In genomic region chr2:215621389-215621788, GRCh38 we compare ENCODE assay signal across 20 cellular contexts.
DNase-seq lines count a peak whose midpoint lies in the region; TF ChIP-seq lines count a peak whose summit lies in the region.
"Had no signal": no experiment of that assay in that cellular context is flagged by ENCODE, and none has a peak within 500 bp of the region (broad histone marks: within the 10 kb centered on the region; RNA-seq: fewer than 3 reads in every experiment).

No MANE protein-coding gene starts in this region.

- POLR2A ChIA-PET in Caco-2 (lab: Charles Lee): interaction anchor here (0.7 kb wide), 1 partner anchor 26 kb away, joined by 3 read pairs; no protein-coding TSS in a partner anchor

- no peak for TF ChIP-seq POLR2A in vagina (IDR thresholded peaks at IDR 0.05)

- TF ChIP-seq CTCF in Caco-2 (IDR thresholded peaks at IDR 0.05; ENCODE audit: insufficient read depth in 1 of 2, low read depth in 1 of 2, low read length in 1 of 2, severe bottlenecking in 1 of 2, unreplicated experiment in 1 of 2) (no peak), astrocyte of the spinal cord (IDR thresholded peaks at IDR 0.05; ENCODE audit: low read depth, low read length) (no peak), fibroblast of the aortic adventitia (IDR thresholded peaks at IDR 0.05; ENCODE audit: insufficient read depth, low read length) (no peak), progenitor cell of endocrine pancreas (IDR thresholded peaks at IDR 0.05; ENCODE audit: unreplicated experiment) (no peak), vagina (IDR thresholded peaks at IDR 0.05) (no peak)

- H3K9me3 Mint-ChIP-seq in Caco-2 (ENCODE audit: unreplicated experiment) (peaks cover 10% of the 10 kb centered on the region), progenitor cell of endocrine pancreas (ENCODE audit: low read depth) (peaks cover 2% of the 10 kb centered on the region)
- H3K9me3 Mint-ChIP-seq: CD8-positive, alpha-beta T cell had no signal

- no peak overlapping the region for H3K4me3 Mint-ChIP-seq in Caco-2 (ENCODE audit: unreplicated experiment)
- no peak overlapping the region for H3K4me3 Mint-ChIP-seq in progenitor cell of endocrine pancreas (ENCODE audit: low read depth)
- H3K4me3 Mint-ChIP-seq: CD8-positive, alpha-beta T cell had no signal

- H3K36me3 ChIP-seq in Caco-2 (ENCODE audit: control insufficient read depth, insufficient read depth, low read length): no peaks in the 10 kb centered on the region
- H3K36me3 ChIP-seq in vagina: no peaks in the 10 kb centered on the region

- H3K4me1 Mint-ChIP-seq in Caco-2 (ENCODE audit: low read depth, unreplicated experiment): peaks cover 62% of the 10 kb centered on the region
- peaks cover 55% of the 10 kb centered on the region for H3K4me1 Mint-ChIP-seq in progenitor cell of endocrine pancreas (ENCODE audit: low read depth)

- DNase-seq in Caco-2 (no peak), astrocyte of the spinal cord (ENCODE audit: low read depth, low spot score) (peak; percentile 19), fibroblast of the aortic adventitia (ENCODE audit: low read depth) (peak; percentile 52), progenitor cell of endocrine pancreas (ENCODE audit: low spot score, unreplicated experiment) (no peak), vagina (ENCODE audit: extremely low spot score in 2 of 2) (no peak)
- DNase-seq in activated naive CD4-positive, alpha-beta T cell treated with anti-CD3 and anti-CD28 coated beads, Interleukin-2, amount 50 U/mL, for 16 hours: no peak
- no peak for DNase-seq in effector CD4-positive, alpha-beta T cell
- DNase-seq: AML-193; C1 segment of cervical spinal cord; Calu3; CD8-positive, alpha-beta T cell; GDM1; KBM-7; MM.1S; NCI-H1048; NCI-H1417 treated with DMSO at 0.1 percent for 48 hours; NCI-H187; NCI-H446; NCI-H526 treated with DMSO at 0.1 percent for 48 hours; SHP77 had no signal

- H3K27me3 ChIP-seq in Caco-2 (replicated peaks; ENCODE audit: control insufficient read depth, insufficient read depth, low read length) (no peaks in the 10 kb centered on the region), vagina (no peaks in the 10 kb centered on the region)

- no peak overlapping the region for H3K27ac ChIP-seq in vagina

- peaks cover 62% of the 10 kb centered on the region for H3K4me1 ChIP-seq in Caco-2
- peaks cover 6% of the 10 kb centered on the region for H3K4me1 ChIP-seq in vagina

- intact Hi-C loops in Caco-2 (cut with micrococcal nuclease; ENCODE audit: unreplicated experiment) (no loop called here), vagina (cut with DNase I) (no loop called here)

- peaks cover 21% of the 10 kb centered on the region for H3K36me3 Mint-ChIP-seq in Caco-2 (ENCODE audit: insufficient read depth, unreplicated experiment)
- peaks cover 3% of the 10 kb centered on the region for H3K36me3 Mint-ChIP-seq in progenitor cell of endocrine pancreas (ENCODE audit: insufficient read depth)
- H3K36me3 Mint-ChIP-seq: CD8-positive, alpha-beta T cell had no signal

- H3K27me3 Mint-ChIP-seq in Caco-2 (ENCODE audit: insufficient read depth, unreplicated experiment) (no peaks in the 10 kb centered on the region), progenitor cell of endocrine pancreas (no peaks in the 10 kb centered on the region)

- in situ Hi-C loops in astrocyte of the spinal cord (cut with HindIII; ENCODE audit: low sequenced_read_pairs): no loop called here

- H3K4me3 ChIP-seq in Caco-2 (ENCODE audit: low read depth, low read length) (no peak overlapping the region), astrocyte of the spinal cord (ENCODE audit: low read depth, low read length) (no peak overlapping the region), fibroblast of the aortic adventitia (ENCODE audit: low read depth, low read length) (no peak overlapping the region), vagina (no peak overlapping the region)

- peak overlapping the region; percentile 95 for H3K27ac Mint-ChIP-seq in Caco-2 (ENCODE audit: unreplicated experiment)
- H3K27ac Mint-ChIP-seq in progenitor cell of endocrine pancreas: peak overlapping the region; percentile 36
- H3K27ac Mint-ChIP-seq: CD8-positive, alpha-beta T cell had no signal

- CTCF ChIA-PET in Caco-2 (lab: Charles Lee): no interaction called here

- no TSS peak for BruUV-seq in Caco-2 (replicated peaks; lab: Mats Ljungman, UMichigan)

- H3K9me3 ChIP-seq in Caco-2: no peaks in the 10 kb centered on the region
- H3K9me3 ChIP-seq in vagina: no peaks in the 10 kb centered on the region

Comparison
In these comparisons a context has a peak if more than half of its experiments do, and no peak if none do; other contexts are left out.
1. DNase-seq: peak in astrocyte of the spinal cord (single experiment) and fibroblast of the aortic adventitia (single experiment); none in Caco-2 (0 of 2), progenitor cell of endocrine pancreas (single experiment), activated naive CD4-positive, alpha-beta T cell treated with anti-CD3 and anti-CD28 coated beads, Interleukin-2, amount 50 U/mL, for 16 hours (single experiment), vagina (0 of 2) and effector CD4-positive, alpha-beta T cell (single experiment).